ENCODE assay signal across 8 cellular contexts in genomic region chr18:45974088-45974536, GRCh38. TPM values are rescaled to one million over a fixed set of nuclear protein-coding genes. Genes with fewer than 3 reads are reported as not detected.
DNase-seq lines count a peak whose midpoint lies in the region; ATAC-seq and TF ChIP-seq lines count a peak whose summit lies in the region.

No MANE protein-coding gene starts in this region.

- peak in 1 of 2 donors; percentile 39 for TF ChIP-seq EP300 in tibial nerve (IDR thresholded peaks at IDR 0.05)

- TF ChIP-seq CTCF in fibroblast of pulmonary artery (IDR thresholded peaks at IDR 0.05; ENCODE audit: low read length, missing control alignments) (peak; percentile 87), neutrophil (IDR thresholded peaks at IDR 0.05) (peak; percentile 84), tibial nerve (IDR thresholded peaks at IDR 0.05) (peak; percentile 59 to 75 (median 68))

- ATAC-seq in GM18873 (IDR thresholded peaks at IDR 0.05; ENCODE audit: low FRiP score, unreplicated experiment), result no peak

- no peak for TF ChIP-seq POLR2A in tibial nerve (IDR thresholded peaks at IDR 0.05)

- no peaks in the 10 kb centered on the region for H3K36me3 ChIP-seq in neutrophil
- H3K36me3 ChIP-seq in tibial nerve, result no peaks in the 10 kb centered on the region

- H3K9me3 ChIP-seq in neutrophil (no peaks in the 10 kb centered on the region), tibial nerve (no peaks in the 10 kb centered on the region)

- H3K4me1 ChIP-seq in neutrophil (ENCODE audit: control insufficient read depth in 1 of 2, insufficient read depth in 1 of 2, low read depth in 1 of 2, low read length in 1 of 2) (peaks cover 54 to 58% of the 10 kb centered on the region in 2 experiments), tibial nerve (peaks cover 0 to 6% (median 0%) of the 10 kb centered on the region in 4 donors)

- H3K4me3 ChIP-seq in fibroblast of pulmonary artery (replicated peaks; ENCODE audit: low read depth, low read length) (no peak overlapping the region), neutrophil (ENCODE audit: low read depth in 1 of 2, low read length in 1 of 2) (peak overlapping the region in 1 of 2 experiments; percentile 7), tibial nerve (no peak overlapping the region)

- WGBS in tibial nerve, 2 donors, result 25 to 29% methylated on average over 5 of the region's 5 CpGs

- H3K27me3 ChIP-seq in neutrophil, result no peaks in the 10 kb centered on the region
- no peaks in the 10 kb centered on the region for H3K27me3 ChIP-seq in tibial nerve

- peak; percentile 44 for DNase-seq in GDM1 (lab: John Stamatoyannopoulos, UW)
- DNase-seq in LoVo (ENCODE audit: low spot score), result peak; percentile 66
- peak; percentile 71 for DNase-seq in RPMI7951 (ENCODE audit: low read depth)
- peak; percentile 32 to 34 for DNase-seq in activated T-helper 1 cell treated with anti-CD3 and anti-CD28 coated beads, Interleukin-2, amount 50 U/mL, for 16 hours (ENCODE audit: low read depth in 1 of 2, low spot score in 1 of 2)
- peak; percentile 92 for DNase-seq in fibroblast of pulmonary artery (ENCODE audit: low read depth)
- DNase-seq in tibial nerve (ENCODE audit: low spot score in 2 of 2), result peak; percentile 31 to 78

- H3K27ac ChIP-seq in neutrophil, result peak overlapping the region; percentile 80
- no peak overlapping the region for H3K27ac ChIP-seq in tibial nerve

RNA-seq across cellular contexts. Expression of gene EPG5, which starts 7.0 kb away (rescaled TPM):
- 10.1 and 11.5 TPM in 2 replicates for total RNA-seq in RPMI7951 (2014; rRNA removed; shearing (Covaris generic))
- 10 to 100 TPM; 26.1 to 48.3 (median 40.6) TPM for total RNA-seq in tibial nerve

Comparison
In these comparisons a context has a peak if more than half of its experiments do, and no peak if none do; other contexts are left out.
1. DNase-seq: peak in every context shown above with its lines; median percentile 92 in fibroblast of pulmonary artery; 71 in RPMI7951; 66 in LoVo; 54 in tibial nerve; 44 in GDM1; 33 in activated T-helper 1 cell treated with anti-CD3 and anti-CD28 coated beads, Interleukin-2, amount 50 U/mL, for 16 hours.